9 cellular contexts compared by ENCODE assay signal in the genomic region with DNA sequence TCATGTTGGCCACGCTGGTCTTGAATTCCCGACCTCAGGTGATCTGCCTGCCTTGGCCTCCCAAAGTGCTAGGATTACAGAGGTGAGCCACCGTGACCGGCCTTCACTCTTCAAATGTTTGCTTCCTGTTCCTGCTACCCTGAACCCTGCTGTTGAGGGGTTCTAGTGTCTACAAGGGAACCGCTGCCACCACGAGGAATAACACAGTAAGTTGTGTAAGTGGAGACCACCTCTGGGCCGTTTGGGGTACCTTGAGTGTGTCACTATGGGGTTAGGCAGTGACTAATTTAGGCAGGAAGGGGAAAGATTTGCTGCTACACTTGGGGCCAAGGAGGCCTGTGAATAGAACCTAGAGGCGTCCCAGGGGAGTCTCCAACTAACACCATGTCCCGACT. TPM values are rescaled to one million over a fixed set of nuclear protein-coding genes. Genes with fewer than 3 reads are reported as not detected.
A peak's percentile ranks its signal among the peaks of the same experiment; 100 is the strongest.
DNase-seq lines count a peak whose midpoint lies in the region; ATAC-seq and TF ChIP-seq lines count a peak whose summit lies in the region.
"Had no signal": no experiment of that assay in that cellular context is flagged by ENCODE, and none has a peak within 500 bp of the region (broad histone marks: within the 10 kb centered on the region; RNA-seq: fewer than 3 reads in every experiment).

No MANE protein-coding gene starts in this region.

- peak overlapping the region; percentile 86 for H3K27ac ChIP-seq in A673 (ENCODE audit: low read depth, low read length, poor library complexity, severe bottlenecking)
- peak overlapping the region; percentile 99 for H3K27ac ChIP-seq in naive thymus-derived CD4-positive, alpha-beta T cell (ENCODE audit: low read depth, low read length)

- peaks cover 42% of the 10 kb centered on the region for H3K4me1 Mint-ChIP-seq in dendritic cell treated with granulocyte-macrophage colony-stimulating factor and Interleukin-4, amounts not matched to agents 40 ng/mL and 50 ng/mL, for 4 days (ENCODE audit: low read depth)
- H3K4me1 Mint-ChIP-seq in naive thymus-derived CD4-positive, alpha-beta T cell, result peaks cover 1 to 32% (median 17%) of the 10 kb centered on the region in 7 donors

- H3K9ac ChIP-seq in Loucy (ENCODE audit: low read depth, low read length, poor library complexity, severe bottlenecking), result peak overlapping the region; percentile 66

- peaks cover 24% of the 10 kb centered on the region for H3K27me3 Mint-ChIP-seq in dendritic cell treated with granulocyte-macrophage colony-stimulating factor and Interleukin-4, amounts not matched to agents 40 ng/mL and 50 ng/mL, for 4 days
- H3K27me3 Mint-ChIP-seq in naive thymus-derived CD4-positive, alpha-beta T cell, result peaks cover 0 to 5% (median 0%) of the 10 kb centered on the region in 5 donors

- peak overlapping the region; percentile 95 for H3K27ac Mint-ChIP-seq in dendritic cell treated with granulocyte-macrophage colony-stimulating factor and Interleukin-4, amounts not matched to agents 40 ng/mL and 50 ng/mL, for 4 days
- H3K27ac Mint-ChIP-seq in naive thymus-derived CD4-positive, alpha-beta T cell, result peak overlapping the region; percentile 97 to 100 (median 99)

- POLR2A ChIA-PET in A673 (lab: Charles Lee; ENCODE audit: low non-redundant PET), result no interaction called here
- POLR2A ChIA-PET in naive thymus-derived CD4-positive, alpha-beta T cell (lab: Charles Lee), result interaction anchor here (1.3 to 4.3 kb wide), 4 partner anchors 9 to 17 kb away, joined by 7 to 66 read pairs (median 15); a partner anchor contains a TSS

- no peaks in the 10 kb centered on the region for H3K9me2 ChIP-seq in Loucy (replicated peaks; ENCODE audit: low read depth, low read length)

- CTCF ChIA-PET in A673 (lab: Charles Lee), result no interaction called here
- CTCF ChIA-PET in naive thymus-derived CD4-positive, alpha-beta T cell (lab: Charles Lee), result interaction anchor here (1.0 to 2.5 kb wide), 4 partner anchors 10 to 20 kb away, joined by 3 to 14 read pairs (median 4); a partner anchor contains a TSS

- no TSS peak for BruUV-seq in A673 (replicated peaks; lab: Mats Ljungman, UMichigan)

- H3F3A ChIP-seq in Loucy (ENCODE audit: low read depth), result no peaks in the 10 kb centered on the region

- peak overlapping the region; percentile 90 for H3K4me2 ChIP-seq in Loucy (ENCODE audit: low read depth, low read length, poor library complexity, severe bottlenecking)

- peaks cover 30% of the 10 kb centered on the region for H3K79me2 ChIP-seq in Loucy (ENCODE audit: insufficient read depth, low read length)

- peak overlapping the region; percentile 93 for H3K4me3 Mint-ChIP-seq in dendritic cell treated with granulocyte-macrophage colony-stimulating factor and Interleukin-4, amounts not matched to agents 40 ng/mL and 50 ng/mL, for 4 days
- H3K4me3 Mint-ChIP-seq in naive thymus-derived CD4-positive, alpha-beta T cell, result peak overlapping the region; percentile 54 to 100 (median 95)

- H3K4me3 ChIP-seq in A673 (ENCODE audit: low read depth, low read length, poor library complexity, severe bottlenecking) (peak overlapping the region; percentile 70), Loucy (ENCODE audit: low read length, poor library complexity, severe bottlenecking) (peak overlapping the region; percentile 77)
- peak overlapping the region; percentile 73 for H3K4me3 ChIP-seq in naive thymus-derived CD4-positive, alpha-beta T cell (ENCODE audit: low read length)

- TF ChIP-seq CTCF in A673 (conservative IDR thresholded peaks at IDR 0.05; ENCODE audit: low read depth, low read length) (no peak), Loucy (conservative IDR thresholded peaks at IDR 0.05; ENCODE audit: low read length) (no peak)

- peaks cover 23% of the 10 kb centered on the region for H4K20me1 ChIP-seq in Loucy (ENCODE audit: insufficient read depth, low read length, poor library complexity, severe bottlenecking)

- H3K4me1 ChIP-seq in A673 (ENCODE audit: insufficient read depth, low read length, poor library complexity, severe bottlenecking) (peaks cover 16% of the 10 kb centered on the region), Loucy (ENCODE audit: insufficient read depth, low read length, poor library complexity, severe bottlenecking) (peaks cover 28% of the 10 kb centered on the region)
- H3K4me1 ChIP-seq in naive thymus-derived CD4-positive, alpha-beta T cell (ENCODE audit: control insufficient read depth in 2 of 2, insufficient read depth in 2 of 2, low read length in 2 of 2), result peaks cover 16 to 17% of the 10 kb centered on the region in 2 donors

- H3K9me3 ChIP-seq in A673 (ENCODE audit: low read depth, low read length, poor library complexity, severe bottlenecking), result no peaks in the 10 kb centered on the region
- no peaks in the 10 kb centered on the region for H3K9me3 ChIP-seq in Loucy (ENCODE audit: insufficient read depth, low read depth, low read length)
- H3K9me3 ChIP-seq in naive thymus-derived CD4-positive, alpha-beta T cell (ENCODE audit: control insufficient read depth in 2 of 3, low read length in 3 of 3), result no peaks in the 10 kb centered on the region

- H3K36me3 ChIP-seq in A673 (ENCODE audit: insufficient read depth, low read length, poor library complexity, severe bottlenecking) (no peaks in the 10 kb centered on the region), Loucy (ENCODE audit: insufficient read depth, low read length) (no peaks in the 10 kb centered on the region)
- H3K36me3 ChIP-seq in naive thymus-derived CD4-positive, alpha-beta T cell (ENCODE audit: control insufficient read depth in 2 of 3, insufficient read depth in 3 of 3, low read length in 3 of 3), result peaks cover 0 to 9% (median 0%) of the 10 kb centered on the region in 3 experiments

- H3K36me3 Mint-ChIP-seq in dendritic cell treated with granulocyte-macrophage colony-stimulating factor and Interleukin-4, amounts not matched to agents 40 ng/mL and 50 ng/mL, for 4 days (ENCODE audit: low read depth), result peaks cover 14% of the 10 kb centered on the region
- H3K36me3 Mint-ChIP-seq in naive thymus-derived CD4-positive, alpha-beta T cell, result peaks cover 0 to 6% (median 0%) of the 10 kb centered on the region in 5 donors

- H2AFZ ChIP-seq in Loucy (ENCODE audit: low read length), result peak overlapping the region; percentile 81; the same call in 1 of the 2 replicates

- DNase-seq in A673 (ENCODE audit: low spot score) (no peak), NK-92 (lab: John Stamatoyannopoulos, UW; ENCODE audit: unreplicated experiment) (no peak), foreskin melanocyte (no peak), COLO829 (ENCODE audit: low spot score) (no peak)
- DNase-seq in naive thymus-derived CD4-positive, alpha-beta T cell, result no peak
- no peak for DNase-seq in stimulated activated naive CD4-positive, alpha-beta T cell treated with Interleukin-2 at 50 U/mL for 16 hours (lab: John Stamatoyannopoulos, UW)

- intact Hi-C loops in A673 (cut with micrococcal nuclease; ENCODE audit: unreplicated experiment), result no loop called here
- intact Hi-C loops in dendritic cell treated with granulocyte-macrophage colony-stimulating factor and Interleukin-4, amounts not matched to agents 40 ng/mL and 50 ng/mL, for 4 days (cut with micrococcal nuclease), result no loop called here
- intact Hi-C loops in naive thymus-derived CD4-positive, alpha-beta T cell (cut with micrococcal nuclease), result loop anchor here (5.0 to 10.0 kb wide), 7 partner anchors 112 to 1792 kb away; a partner anchor contains a TSS

- no peaks in the 10 kb centered on the region for H3K27me3 ChIP-seq in A673 (replicated peaks; ENCODE audit: insufficient read depth, low read depth, low read length, poor library complexity)
- peaks cover 3% of the 10 kb centered on the region for H3K27me3 ChIP-seq in Loucy (ENCODE audit: insufficient read depth, low read length, poor library complexity, severe bottlenecking)
- no peaks in the 10 kb centered on the region for H3K27me3 ChIP-seq in naive thymus-derived CD4-positive, alpha-beta T cell (ENCODE audit: control insufficient read depth in 2 of 2, insufficient read depth in 2 of 2, low read length in 2 of 2)

- no peaks in the 10 kb centered on the region for H3K9me3 Mint-ChIP-seq in dendritic cell treated with granulocyte-macrophage colony-stimulating factor and Interleukin-4, amounts not matched to agents 40 ng/mL and 50 ng/mL, for 4 days
- peaks cover 0 to 5% (median 0%) of the 10 kb centered on the region in 11 donors for H3K9me3 Mint-ChIP-seq in naive thymus-derived CD4-positive, alpha-beta T cell

- ATAC-seq in naive thymus-derived CD4-positive, alpha-beta T cell, result no peak

RNA-seq across cellular contexts. Expression of a gene that starts 2.2 kb away (rescaled TPM):
- total RNA-seq in A673 (2021), result 51.3 and 53.2 TPM in 2 replicates
- total RNA-seq in naive thymus-derived CD4-positive, alpha-beta T cell, result 100 to 1,000 TPM in 3 of 5 experiments, 10 to 100 TPM in 2; 51.5 to 524 (median 116) TPM
- polyA plus RNA-seq in naive thymus-derived CD4-positive, alpha-beta T cell, result 10 to 100 TPM; 60.6 to 61.3 TPM

RNA-seq across cellular contexts. Expression of a gene that starts 16.5 kb away (rescaled TPM):
- 0.57 and 0.84 TPM in 2 replicates for total RNA-seq in A673 (2021)
- 1 to 10 TPM in 2 of 5 experiments, not detected in 3; 1.6 to 2.4 TPM for total RNA-seq in naive thymus-derived CD4-positive, alpha-beta T cell
- polyA plus RNA-seq in naive thymus-derived CD4-positive, alpha-beta T cell, result under 1 TPM in 1 of 2 donors, not detected in 1; 0.05 TPM

RNA-seq across cellular contexts. Expression of a gene that starts 41.4 kb away (rescaled TPM):
- total RNA-seq in A673 (2021), result not detected in 2 replicates
- 10 to 100 TPM in 1 of 5 experiments, 1 to 10 TPM in 1, under 1 TPM in 1, not detected in 2; 0.14 to 16.1 (median 1.8) TPM for total RNA-seq in naive thymus-derived CD4-positive, alpha-beta T cell
- not detected for polyA plus RNA-seq in naive thymus-derived CD4-positive, alpha-beta T cell
- total RNA-seq: T-helper 1 cell treated with Interleukin-12 subunit alpha and Interleukin-12 subunit beta and Interleukin-4 antibody, amounts not matched to agents 30 ng/mL and 1 ng/mL, for 36 hours had no signal

RNA-seq across cellular contexts. Expression of a gene that starts 43.6 kb away (rescaled TPM):
- total RNA-seq in A673 (2021), result not detected in 2 replicates
- not detected for total RNA-seq in naive thymus-derived CD4-positive, alpha-beta T cell
- polyA plus RNA-seq in naive thymus-derived CD4-positive, alpha-beta T cell, result not detected
- total RNA-seq: T-helper 1 cell treated with Interleukin-12 subunit alpha and Interleukin-12 subunit beta and Interleukin-4 antibody, amounts not matched to agents 30 ng/mL and 1 ng/mL, for 36 hours had no signal

Comparison
In these comparisons a context has a peak if more than half of its experiments do, and no peak if none do; other contexts are left out.
1. intact Hi-C loops: an anchor here in naive thymus-derived CD4-positive, alpha-beta T cell (5.0 to 10.0 kb wide); none called in A673 and dendritic cell treated with granulocyte-macrophage colony-stimulating factor and Interleukin-4, amounts not matched to agents 40 ng/mL and 50 ng/mL, for 4 days.